ENCODE assay signal across 1 cellular context in the genomic region with DNA sequence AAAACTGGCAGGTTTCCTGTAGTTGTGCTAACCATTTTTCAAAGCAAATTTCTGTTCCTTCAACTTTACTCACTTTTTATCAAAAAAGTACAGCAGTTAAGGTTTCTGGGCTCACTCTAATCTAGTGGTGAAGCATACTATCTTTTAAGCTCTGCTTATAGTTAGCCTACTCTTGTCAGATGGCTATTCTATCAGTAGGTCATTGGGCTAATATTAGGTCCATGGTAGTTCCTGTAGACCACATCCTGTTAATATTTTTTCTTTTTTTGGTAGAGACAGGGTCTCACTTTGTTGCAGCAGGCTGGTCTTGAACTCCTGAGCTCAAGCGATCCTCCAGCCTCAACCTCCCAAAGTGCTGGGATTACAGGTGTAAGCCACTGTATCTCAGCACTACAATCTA.
TF ChIP-seq lines count a peak whose summit lies in the region.

No MANE protein-coding gene starts in this region.

TF ChIP-seq in GM12878, 131 proteins besides CTCF, POLR2A, EP300 and RAD21 (continued from another document):
- no peak for TF ChIP-seq ELK1 (IDR thresholded peaks at IDR 0.05; ENCODE audit: low read depth, low read length)
- TF ChIP-seq RCOR1 (conservative IDR thresholded peaks at IDR 0.05; ENCODE audit: low read depth, low read length), result no peak
- TF ChIP-seq JUNB (IDR thresholded peaks at IDR 0.05), result no peak
- no peak for TF ChIP-seq NKRF (conservative IDR thresholded peaks at IDR 0.05)
- no peak for TF ChIP-seq NFIC (IDR thresholded peaks at IDR 0.05; ENCODE audit: low read depth, low read length)
- no peak for TF ChIP-seq PKNOX1 (IDR thresholded peaks at IDR 0.05)
- TF ChIP-seq POLR2AphosphoS2 (IDR thresholded peaks at IDR 0.05; ENCODE audit: low read depth, low read length), result no peak
- no peak for TF ChIP-seq TAF1 (IDR thresholded peaks at IDR 0.05; ENCODE audit: borderline replicate concordance, low read depth, low read length)
- TF ChIP-seq NR2C2 (IDR thresholded peaks at IDR 0.05; ENCODE audit: borderline replicate concordance, control insufficient read depth, insufficient read length, low read depth), result no peak
- TF ChIP-seq KLF5 (IDR thresholded peaks at IDR 0.05; ENCODE audit: partially characterized antibody), result no peak
- TF ChIP-seq RB1 (IDR thresholded peaks at IDR 0.05; ENCODE audit: borderline replicate concordance), result no peak
- TF ChIP-seq ZNF622 (IDR thresholded peaks at IDR 0.05), result no peak
- TF ChIP-seq BRCA1 (IDR thresholded peaks at IDR 0.05; ENCODE audit: low read depth, low read length), result no peak
